In genomic region chr14:102084931-102085330, GRCh38 we compare ENCODE assay signal across 9 cellular contexts. TPM values are rescaled to one million over a fixed set of nuclear protein-coding genes. Genes with fewer than 3 reads are reported as not detected.
DNase-seq lines count a peak whose midpoint lies in the region; ATAC-seq, FAIRE-seq and TF ChIP-seq lines count a peak whose summit lies in the region.
"Had no signal": no experiment of that assay in that cellular context is flagged by ENCODE, and none has a peak within 500 bp of the region (broad histone marks: within the 10 kb centered on the region; RNA-seq: fewer than 3 reads in every experiment).

No MANE protein-coding gene starts in this region.

- H3K27me3 Mint-ChIP-seq in brain (peaks cover 15% of the 10 kb centered on the region), mesothelial cell of epicardium (ENCODE audit: low read depth) (no peaks in the 10 kb centered on the region)

- H3K9me3 ChIP-seq in A673 (ENCODE audit: low read depth, low read length, poor library complexity, severe bottlenecking) (no peaks in the 10 kb centered on the region), HUES48 (ENCODE audit: control insufficient read depth, insufficient read depth, low read length) (no peaks in the 10 kb centered on the region)
- H3K9me3 ChIP-seq: mucosa of descending colon had no signal

- intact Hi-C loops in A673 (cut with micrococcal nuclease; ENCODE audit: unreplicated experiment): loop anchor here (5.0 kb wide), 1 partner anchor 323 kb away; the partner anchor contains the start of gene PPP2R5C

- H3K36me3 ChIP-seq in A673 (ENCODE audit: insufficient read depth, low read length, poor library complexity, severe bottlenecking) (peaks cover 63% of the 10 kb centered on the region), HUES48 (ENCODE audit: control insufficient read depth, insufficient read depth, low read length) (peaks cover 62% of the 10 kb centered on the region)

- peak overlapping the region in 4 of 5 experiments; percentile 34 to 77 (median 58) for H3K27ac Mint-ChIP-seq in brain
- H3K27ac Mint-ChIP-seq in mesothelial cell of epicardium: peak overlapping the region; percentile 22

- TF ChIP-seq POLR2A in GM12891 (IDR thresholded peaks at IDR 0.05; ENCODE audit: low read depth, low read length): no peak

- H3K36me3 Mint-ChIP-seq in brain (peaks cover 64% of the 10 kb centered on the region), mesothelial cell of epicardium (peaks cover 49% of the 10 kb centered on the region)

- no peak for ATAC-seq in GM19328 (IDR thresholded peaks at IDR 0.05; ENCODE audit: unreplicated experiment)
- ATAC-seq: mucosa of descending colon had no signal

- no peak for FAIRE-seq in GM12891 (lab: Jason Lieb, UNC)

- H3K4me3 Mint-ChIP-seq in brain: peak overlapping the region; percentile 97 to 99 (median 98)
- H3K4me3 Mint-ChIP-seq in mesothelial cell of epicardium: peak overlapping the region; percentile 94

- H3K27ac ChIP-seq in A673 (ENCODE audit: low read depth, low read length, poor library complexity, severe bottlenecking) (no peak overlapping the region), HUES48 (ENCODE audit: low read depth, low read length) (no peak overlapping the region)

- BruUV-seq in A673 (replicated peaks; lab: Mats Ljungman, UMichigan): no TSS peak

- H3K9ac ChIP-seq in HUES48 (ENCODE audit: low read depth, low read length): no peak overlapping the region

- H3K4me1 ChIP-seq in A673 (ENCODE audit: insufficient read depth, low read length, poor library complexity, severe bottlenecking) (peaks cover 36% of the 10 kb centered on the region), HUES48 (ENCODE audit: control insufficient read depth, insufficient read depth, low read length) (peaks cover 15% of the 10 kb centered on the region)

- H3K27me3 ChIP-seq in A673 (replicated peaks; ENCODE audit: insufficient read depth, low read depth, low read length, poor library complexity) (no peaks in the 10 kb centered on the region), HUES48 (ENCODE audit: control insufficient read depth, insufficient read depth, low read length) (no peaks in the 10 kb centered on the region)

- no peak for DNase-seq in A673 (ENCODE audit: low spot score)
- DNase-seq in mesothelial cell of epicardium (ENCODE audit: low spot score in 2 of 2, unreplicated experiment in 2 of 2): no peak
- no peak for DNase-seq in HCEC 1CT
- DNase-seq in GM12891 (ENCODE audit: insufficient read length, low spot score): no peak
- no peak for DNase-seq in HuH-7.5 (ENCODE audit: low spot score)
- DNase-seq: mucosa of descending colon had no signal

- peaks cover 74% of the 10 kb centered on the region for H3K4me1 Mint-ChIP-seq in brain
- peaks cover 56% of the 10 kb centered on the region for H3K4me1 Mint-ChIP-seq in mesothelial cell of epicardium

- H3K4me3 ChIP-seq in A673 (ENCODE audit: low read depth, low read length, poor library complexity, severe bottlenecking) (peak overlapping the region; percentile 77), HUES48 (ENCODE audit: low read depth, low read length) (peak overlapping the region; percentile 98)
- H3K4me3 ChIP-seq: mucosa of descending colon had no signal

- H3K9me3 Mint-ChIP-seq in brain: peaks cover 0 to under 1% (median 0%) of the 10 kb centered on the region in 5 experiments
- H3K9me3 Mint-ChIP-seq in mesothelial cell of epicardium: no peaks in the 10 kb centered on the region

- no peak for TF ChIP-seq CTCF in A673 (conservative IDR thresholded peaks at IDR 0.05; ENCODE audit: low read depth, low read length)
- TF ChIP-seq CTCF in brain (conservative IDR thresholded peaks at IDR 0.05): no peak
- no peak for TF ChIP-seq CTCF in mesothelial cell of epicardium (IDR thresholded peaks at IDR 0.05; ENCODE audit: unreplicated experiment)

- POLR2A ChIA-PET in A673 (lab: Charles Lee; ENCODE audit: low non-redundant PET): interaction anchor here (0.6 kb wide), 1 partner anchor 12 kb away, joined by 7 read pairs; no protein-coding TSS in a partner anchor

- CTCF ChIA-PET in A673 (lab: Charles Lee): no interaction called here

TF ChIP-seq in GM12891, 5 proteins besides CTCF, POLR2A, EP300 and RAD21:
- TF ChIP-seq SPI1 (IDR thresholded peaks at IDR 0.05; ENCODE audit: low read depth, low read length) (no peak), POLR2AphosphoS5 (IDR thresholded peaks at IDR 0.05; ENCODE audit: low read depth, low read length) (no peak), POU2F2 (IDR thresholded peaks at IDR 0.05; ENCODE audit: low read depth, low read length) (no peak), TAF1 (IDR thresholded peaks at IDR 0.05; ENCODE audit: low read depth, low read length) (no peak), PAX5 (IDR thresholded peaks at IDR 0.05; ENCODE audit: insufficient read depth, low read length, severe bottlenecking) (no peak)

RNA-seq across cellular contexts. Expression of gene HSP90AA1, which starts 1.9 kb away (rescaled TPM):
- 1,040 and 1,112 TPM in 2 replicates for total RNA-seq in A673 (2021)
- polyA plus RNA-seq in brain (ENCODE audit: insufficient read depth, low read depth, low replicate concordance): 470 TPM
- total RNA-seq in mesothelial cell of epicardium: 325 to 330 TPM (median 330 TPM) in 3 replicates
- 535 TPM for polyA plus RNA-seq in GM12891 (2012; ENCODE audit: low read depth, missing spikeins)

RNA-seq across cellular contexts. Expression of gene WDR20, which starts 54.8 kb away (rescaled TPM):
- 28.3 and 35.8 TPM in 2 replicates for total RNA-seq in A673 (2021)
- polyA plus RNA-seq in brain (ENCODE audit: insufficient read depth, low read depth, low replicate concordance): 15.6 TPM
- total RNA-seq in mesothelial cell of epicardium: 39.2 to 41.5 TPM (median 39.5 TPM) in 3 replicates
- polyA plus RNA-seq in GM12891 (2012; ENCODE audit: low read depth, missing spikeins): 9.3 TPM
